Comparison of ENCODE assay signal across 9 cellular contexts in genomic region chr6:13425971-13426931, GRCh38.
DNase-seq lines count a peak whose midpoint lies in the region; ATAC-seq and TF ChIP-seq lines count a peak whose summit lies in the region.
"Had no signal": no experiment of that assay in that cellular context is flagged by ENCODE, and none has a peak within 500 bp of the region (broad histone marks: within the 10 kb centered on the region; RNA-seq: fewer than 3 reads in every experiment).

No MANE protein-coding gene starts in this region.

- H4K20me1 ChIP-seq in neural progenitor cell (ENCODE audit: low read depth), result no peaks in the 10 kb centered on the region

- H3K4me2 ChIP-seq in neural progenitor cell, result no peak overlapping the region

- H3F3A ChIP-seq in neural progenitor cell (ENCODE audit: low read depth), result peaks cover 27% of the 10 kb centered on the region

- TF ChIP-seq CTCF in HFFc6 (IDR thresholded peaks at IDR 0.05) (no peak), mesothelial cell of epicardium (IDR thresholded peaks at IDR 0.05; ENCODE audit: unreplicated experiment) (no peak), neural progenitor cell (IDR thresholded peaks at IDR 0.05) (no peak)

- H3K4me3 ChIP-seq in neural progenitor cell, result no peak overlapping the region
- H3K4me3 ChIP-seq: uterus had no signal

- H3K9me3 ChIP-seq in neural progenitor cell (ENCODE audit: low read depth), result no peaks in the 10 kb centered on the region
- H3K9me3 ChIP-seq: uterus had no signal

- H3K4me3 Mint-ChIP-seq in HFFc6 (no peak overlapping the region), mesothelial cell of epicardium (no peak overlapping the region), neural progenitor cell (no peak overlapping the region)
- no peak overlapping the region for H3K4me3 Mint-ChIP-seq in central memory CD8-positive, alpha-beta T cell

- no peak overlapping the region for H3K27ac ChIP-seq in neural progenitor cell

- H3K27me3 ChIP-seq in neural progenitor cell, result no peaks in the 10 kb centered on the region
- H3K27me3 ChIP-seq: uterus had no signal

- peaks cover 38% of the 10 kb centered on the region for H3K4me1 ChIP-seq in neural progenitor cell
- H3K4me1 ChIP-seq: uterus had no signal

- no peaks in the 10 kb centered on the region for H3K79me2 ChIP-seq in neural progenitor cell (ENCODE audit: low read depth)

- H3K36me3 Mint-ChIP-seq in HFFc6 (ENCODE audit: low read depth), result no peaks in the 10 kb centered on the region
- H3K36me3 Mint-ChIP-seq in central memory CD8-positive, alpha-beta T cell (ENCODE audit: insufficient read depth), result peaks cover 4% of the 10 kb centered on the region
- no peaks in the 10 kb centered on the region for H3K36me3 Mint-ChIP-seq in mesothelial cell of epicardium
- no peaks in the 10 kb centered on the region for H3K36me3 Mint-ChIP-seq in neural progenitor cell

- H2AFZ ChIP-seq in neural progenitor cell (replicated peaks), result no peak overlapping the region

- H3K9me3 Mint-ChIP-seq in HFFc6, result no peaks in the 10 kb centered on the region
- H3K9me3 Mint-ChIP-seq in central memory CD8-positive, alpha-beta T cell, result no peaks in the 10 kb centered on the region
- H3K9me3 Mint-ChIP-seq in mesothelial cell of epicardium, result no peaks in the 10 kb centered on the region
- H3K9me3 Mint-ChIP-seq in neural progenitor cell, result peaks cover 5% of the 10 kb centered on the region

- peaks cover 25% of the 10 kb centered on the region for H3K4me1 Mint-ChIP-seq in HFFc6 (ENCODE audit: low read depth)
- peaks cover 62% of the 10 kb centered on the region for H3K4me1 Mint-ChIP-seq in central memory CD8-positive, alpha-beta T cell
- H3K4me1 Mint-ChIP-seq in mesothelial cell of epicardium, result peaks cover 30% of the 10 kb centered on the region
- H3K4me1 Mint-ChIP-seq in neural progenitor cell, result peaks cover 53% of the 10 kb centered on the region

- no peaks in the 10 kb centered on the region for H3K36me3 ChIP-seq in neural progenitor cell
- H3K36me3 ChIP-seq: uterus had no signal

- H3K27ac Mint-ChIP-seq in HFFc6, result peak overlapping the region; percentile 29
- peak overlapping the region; percentile 83 for H3K27ac Mint-ChIP-seq in central memory CD8-positive, alpha-beta T cell (ENCODE audit: low read depth)
- H3K27ac Mint-ChIP-seq in mesothelial cell of epicardium, result peak overlapping the region; percentile 51
- H3K27ac Mint-ChIP-seq in neural progenitor cell, result no peak overlapping the region

- no peak overlapping the region for H3K9ac ChIP-seq in neural progenitor cell

- DNase-seq in AG08396 (ENCODE audit: low spot score), result peak; percentile 50
- peak; percentile 45 for DNase-seq in HFFc6
- DNase-seq in central memory CD8-positive, alpha-beta T cell (ENCODE audit: low spot score in 2 of 2), result no peak
- DNase-seq in mesothelial cell of epicardium (ENCODE audit: low spot score in 2 of 2, unreplicated experiment in 2 of 2), result no peak
- no peak for DNase-seq in neural progenitor cell (ENCODE audit: low spot score)
- no peak for DNase-seq in DMS114 treated with DMSO at 0.1 percent for 48 hours (lab: John Stamatoyannopoulos, UW; ENCODE audit: unreplicated experiment)
- DNase-seq in T-helper 9 cell, result no peak

- H3K27me3 Mint-ChIP-seq in HFFc6 (ENCODE audit: insufficient read depth) (no peaks in the 10 kb centered on the region), mesothelial cell of epicardium (ENCODE audit: low read depth) (peaks cover 7% of the 10 kb centered on the region), neural progenitor cell (ENCODE audit: insufficient read depth, low read depth) (peaks cover 3% of the 10 kb centered on the region)
- no peaks in the 10 kb centered on the region for H3K27me3 Mint-ChIP-seq in central memory CD8-positive, alpha-beta T cell

- ATAC-seq in central memory CD8-positive, alpha-beta T cell (replicated peaks; ENCODE audit: extremely low read depth, poor library complexity, severe bottlenecking), result no peak
- ATAC-seq in HG03378 (IDR thresholded peaks at IDR 0.05; ENCODE audit: unreplicated experiment), result no peak

Comparison
In these comparisons a context has a peak if more than half of its experiments do, and no peak if none do; other contexts are left out.
1. DNase-seq: peak in AG08396 (single experiment) and HFFc6 (single experiment); none in central memory CD8-positive, alpha-beta T cell (0 of 2), mesothelial cell of epicardium (0 of 2), neural progenitor cell (single experiment), DMS114 treated with DMSO at 0.1 percent for 48 hours (single experiment) and T-helper 9 cell (single experiment).